In genomic region chr4:134328741-134329140, GRCh38 we compare ENCODE assay signal across 16 cellular contexts.
DNase-seq lines count a peak whose midpoint lies in the region; ATAC-seq, FAIRE-seq and TF ChIP-seq lines count a peak whose summit lies in the region.
"Had no signal": no experiment of that assay in that cellular context is flagged by ENCODE, and none has a peak within 500 bp of the region (broad histone marks: within the 10 kb centered on the region; RNA-seq: fewer than 3 reads in every experiment).

No MANE protein-coding gene starts in this region.

- TF ChIP-seq EP300 in SK-N-SH (IDR thresholded peaks at IDR 0.05; ENCODE audit: borderline replicate concordance in 1 of 2, low read depth in 1 of 2, low read length in 1 of 2) (no peak), H1 (IDR thresholded peaks at IDR 0.05; ENCODE audit: borderline replicate concordance in 1 of 2, low read depth in 2 of 2, low read length in 2 of 2) (no peak)

- no peak overlapping the region for H2BK5ac ChIP-seq in H1 (ENCODE audit: low read depth, low read length)

- no peak overlapping the region for H3K18ac ChIP-seq in H1 (ENCODE audit: extremely low read depth, low read length)

- H4K5ac ChIP-seq in H1 (ENCODE audit: insufficient read length, low read depth, low read length), result no peak overlapping the region

- H3K4me1 ChIP-seq in SK-N-SH (ENCODE audit: control insufficient read depth in 1 of 2, insufficient read depth in 2 of 2, low read depth in 1 of 2, low read length in 1 of 2), result no peaks in the 10 kb centered on the region
- no peaks in the 10 kb centered on the region for H3K4me1 ChIP-seq in H1 (replicated peaks in 1 of 4; ENCODE audit: control insufficient read depth in 3 of 4, insufficient read depth in 4 of 4, low read length in 3 of 4)
- H3K4me1 ChIP-seq: A549, Caco-2, SJSA1 had no signal

- DNase-seq in SK-N-SH (no peak), NCI-H146 treated with DMSO at 0.1 percent for 48 hours (lab: John Stamatoyannopoulos, UW; ENCODE audit: unreplicated experiment) (peak; percentile 24), H1 (ENCODE audit: low read depth in 1 of 2, low spot score in 2 of 2) (no peak), chondrocyte (ENCODE audit: low spot score) (no peak), erythroblast (lab: John Stamatoyannopoulos, UW) (no peak), MV-4-11 (lab: John Stamatoyannopoulos, UW) (no peak), D721Med (ENCODE audit: insufficient read length, low spot score) (no peak)
- DNase-seq: Caco-2, DMS79 treated with DMSO at 0.1 percent for 48 hours, HCEC 1CT, NCI-H1436 treated with DMSO at 0.1 percent for 48 hours, T-cell had no signal

- H3K36me3 Mint-ChIP-seq in chondrocyte (ENCODE audit: low read depth), result no peaks in the 10 kb centered on the region
- H3K36me3 Mint-ChIP-seq: CD14-positive monocyte, T-cell had no signal

- no peak overlapping the region for H4K8ac ChIP-seq in H1 (ENCODE audit: extremely low read depth, insufficient read depth, low read length)

- H2AK5ac ChIP-seq in H1 (ENCODE audit: low read depth, low read length), result no peak overlapping the region

- H3K36me3 ChIP-seq in SK-N-SH (replicated peaks in 1 of 2; ENCODE audit: control insufficient read depth in 1 of 2, insufficient read depth in 2 of 2, low read length in 1 of 2), result no peaks in the 10 kb centered on the region
- H3K36me3 ChIP-seq in H1 (ENCODE audit: control insufficient read depth in 2 of 4, insufficient read depth in 4 of 4, low read length in 3 of 4), result no peaks in the 10 kb centered on the region
- H3K36me3 ChIP-seq: SJSA1 had no signal

- H3F3A ChIP-seq in SK-N-SH (replicated peaks; ENCODE audit: insufficient read depth), result peaks cover 3% of the 10 kb centered on the region

- H4K91ac ChIP-seq in H1 (replicated peaks; ENCODE audit: insufficient read length, low read length), result no peak overlapping the region

- H3K4me3 Mint-ChIP-seq in chondrocyte (ENCODE audit: unreplicated experiment), result no peak overlapping the region
- H3K4me3 Mint-ChIP-seq: CD14-positive monocyte, T-cell had no signal

- no peaks in the 10 kb centered on the region for H3K9me2 ChIP-seq in SK-N-SH

- H2BK12ac ChIP-seq in H1 (ENCODE audit: low read depth, low read length), result no peak overlapping the region

- H4K20me1 ChIP-seq in SK-N-SH (ENCODE audit: insufficient read depth), result no peaks in the 10 kb centered on the region
- H4K20me1 ChIP-seq in H1 (replicated peaks in 1 of 2; ENCODE audit: control insufficient read depth in 1 of 2, insufficient read depth in 2 of 2, low read length in 2 of 2), result no peaks in the 10 kb centered on the region

- FAIRE-seq in H1 (lab: Jason Lieb, UNC), result no peak
- no peak for FAIRE-seq in D721Med (lab: Jason Lieb, UNC)
- FAIRE-seq: A549 had no signal

- H3K4me1 Mint-ChIP-seq in chondrocyte (ENCODE audit: low read depth), result peaks cover 4% of the 10 kb centered on the region
- H3K4me1 Mint-ChIP-seq: CD14-positive monocyte, T-cell had no signal

- TF ChIP-seq RAD21 in SK-N-SH (IDR thresholded peaks at IDR 0.05; ENCODE audit: low read length) (no peak), H1 (IDR thresholded peaks at IDR 0.05 in 1 of 2, conservative IDR thresholded peaks at IDR 0.05 in 1 of 2; ENCODE audit: low read depth in 2 of 2, low read length in 2 of 2) (peak; percentile 11 to 32; a peak in 2 of 4 replicates)

- H3K9me3 Mint-ChIP-seq in chondrocyte (ENCODE audit: low read depth), result peaks cover 3% of the 10 kb centered on the region

- H3K27ac Mint-ChIP-seq in chondrocyte (ENCODE audit: unreplicated experiment), result no peak overlapping the region
- H3K27ac Mint-ChIP-seq: CD14-positive monocyte, T-cell had no signal

- H3K9me3 ChIP-seq in SK-N-SH (no peaks in the 10 kb centered on the region), H1 (ENCODE audit: insufficient read depth in 2 of 2, low read depth in 1 of 2, low read length in 1 of 2) (peaks cover 0 to 4% of the 10 kb centered on the region in 2 experiments; a peak in 1 of 4 replicates)
- H3K9me3 ChIP-seq: A549, Caco-2, SJSA1 had no signal

- H3K4me2 ChIP-seq in SK-N-SH (no peak overlapping the region), H1 (ENCODE audit: insufficient read depth in 1 of 2, low read depth in 2 of 2, low read length in 2 of 2) (no peak overlapping the region)
- H3K4me2 ChIP-seq: A549 had no signal

- H3K79me2 ChIP-seq in SK-N-SH (ENCODE audit: insufficient read depth) (no peaks in the 10 kb centered on the region), H1 (ENCODE audit: control insufficient read depth in 1 of 2, insufficient read depth in 2 of 2, low read length in 2 of 2) (no peaks in the 10 kb centered on the region)

- no peaks in the 10 kb centered on the region for H3K79me1 ChIP-seq in H1 (ENCODE audit: low read depth, low read length)

- H3K14ac ChIP-seq in H1 (ENCODE audit: insufficient read length), result no peak overlapping the region

- no peak for TF ChIP-seq POLR2A in H1 (IDR thresholded peaks at IDR 0.05; ENCODE audit: control extremely low read depth in 1 of 2, low read depth in 2 of 2, low read length in 2 of 2)
- TF ChIP-seq POLR2A in erythroblast (IDR thresholded peaks at IDR 0.05; ENCODE audit: low read length), result no peak

- CTCF ChIA-PET in SK-N-SH (lab: Yijun Ruan, JAX), result no interaction called here
- CTCF ChIA-PET in H1 (lab: Charles Lee; ENCODE audit: partially characterized antibody), result interaction anchor here (0.8 kb wide), 1 partner anchor 9 kb away, joined by 3 read pairs; no protein-coding TSS in a partner anchor

- H3K9ac ChIP-seq in SK-N-SH (no peak overlapping the region), H1 (replicated peaks in 1 of 4; ENCODE audit: extremely low read depth in 1 of 4, low read depth in 3 of 4, low read length in 3 of 4) (no peak overlapping the region)

- POLR2A ChIA-PET in SK-N-SH (lab: Yijun Ruan, JAX) (no interaction called here), H1 (lab: Charles Lee; ENCODE audit: partially characterized antibody) (no interaction called here)

- H3K23ac ChIP-seq in H1 (ENCODE audit: insufficient read length), result no peak overlapping the region

- H2AFZ ChIP-seq in SK-N-SH (ENCODE audit: low read depth) (no peak overlapping the region), H1 (ENCODE audit: low read length) (0 out of 2 replicates have a peak overlapping the region, but pooled peaks have one; percentile 9)

- no peak overlapping the region for H2BK15ac ChIP-seq in H1 (ENCODE audit: low read length)

- TF ChIP-seq CTCF in SK-N-SH (IDR thresholded peaks at IDR 0.05), result no peak
- TF ChIP-seq CTCF in H1 (IDR thresholded peaks at IDR 0.05; ENCODE audit: control extremely low read depth in 1 of 3, insufficient read depth in 1 of 3, low read depth in 1 of 3, low read length in 3 of 3), result no peak
- no peak for TF ChIP-seq CTCF in chondrocyte (IDR thresholded peaks at IDR 0.05)
- no peak for TF ChIP-seq CTCF in D721Med (IDR thresholded peaks at IDR 0.05; ENCODE audit: insufficient read depth, missing control alignments)

- H3K56ac ChIP-seq in H1 (replicated peaks; ENCODE audit: insufficient read length, low read depth, low read length), result no peak overlapping the region

- H3K23me2 ChIP-seq in H1 (ENCODE audit: low read depth, low read length), result no peaks in the 10 kb centered on the region

- H3K4me3 ChIP-seq in SK-N-SH (ENCODE audit: low read depth in 2 of 2, low read length in 1 of 2), result no peak overlapping the region
- H3K4me3 ChIP-seq in H1 (ENCODE audit: extremely low read depth in 1 of 4, insufficient read depth in 2 of 4, low read depth in 3 of 4, low read length in 4 of 4), result no peak overlapping the region
- H3K4me3 ChIP-seq: A549, SJSA1 had no signal

- no peak overlapping the region for H2BK120ac ChIP-seq in H1 (replicated peaks; ENCODE audit: low read depth, low read length)

- H3K4ac ChIP-seq in H1 (replicated peaks; ENCODE audit: insufficient read length, low read depth, low read length), result no peak overlapping the region

- no peak overlapping the region for H3K27ac ChIP-seq in SK-N-SH (ENCODE audit: low read depth in 2 of 2, low read length in 1 of 2)
- no peak overlapping the region for H3K27ac ChIP-seq in H1 (ENCODE audit: low read depth, low read length)
- H3K27ac ChIP-seq: A549, SJSA1 had no signal

- WGBS in SK-N-SH (ENCODE audit: low lambda C conversion rate), result 13% methylated on average over 4 of the region's 9 CpGs
- WGBS in H1 (ENCODE audit: extremely low coverage in 1 of 2, insufficient coverage in 1 of 2, insufficient read length in 1 of 2, insufficient replicate concordance in 2 of 2, low coverage in 1 of 2, low lambda C conversion rate in 2 of 2, missing lambda C conversion rate in 1 of 2), 2 experiments, result 84% methylated on average over 7 of the region's 9 CpGs; no CpG with 5 or more reads in 1 of the 2 experiments

- H3K27me3 ChIP-seq in SK-N-SH (ENCODE audit: insufficient read depth) (no peaks in the 10 kb centered on the region), H1 (replicated peaks in 1 of 4; ENCODE audit: control insufficient read depth in 3 of 4, extremely low read depth in 1 of 4, insufficient read depth in 3 of 4, low read length in 3 of 4) (no peaks in the 10 kb centered on the region)
- H3K27me3 ChIP-seq: SJSA1 had no signal

- ATAC-seq in SK-N-SH treated with all-trans-retinoic acid at 6 μM for 48 hours, result peak; percentile 36; the same call in 2 of the 3 replicates
- ATAC-seq: A549, T-cell had no signal

- H2BK20ac ChIP-seq in H1 (ENCODE audit: low read length), result no peak overlapping the region

- H3K27me3 Mint-ChIP-seq in chondrocyte (ENCODE audit: low read depth), result no peaks in the 10 kb centered on the region
- H3K27me3 Mint-ChIP-seq: T-cell had no signal

TF ChIP-seq in SK-N-SH treated with all-trans-retinoic acid at 6 μM for 48 hours, 23 proteins besides CTCF, POLR2A, EP300 and RAD21 (continues in another document):
- TF ChIP-seq GLIS3 (CRISPR knock-in tag; IDR thresholded peaks at IDR 0.05) (no peak), ZC3H10 (CRISPR knock-in tag; IDR thresholded peaks at IDR 0.05) (no peak), TCF4 (CRISPR knock-in tag; IDR thresholded peaks at IDR 0.05; ENCODE audit: borderline replicate concordance) (no peak)

TF ChIP-seq in SK-N-SH, 30 proteins besides CTCF, POLR2A, EP300 and RAD21 (continues in another document):
- no peak for TF ChIP-seq TCF12 (IDR thresholded peaks at IDR 0.05)
- TF ChIP-seq EZH2phosphoT487 (IDR thresholded peaks at IDR 0.05; ENCODE audit: borderline replicate concordance, low read depth), result no peak
- TF ChIP-seq FOXM1 (IDR thresholded peaks at IDR 0.05; ENCODE audit: low read depth), result no peak
- TF ChIP-seq POLR2AphosphoS5 (IDR thresholded peaks at IDR 0.05; ENCODE audit: low read depth, low read length), result no peak
- TF ChIP-seq MEF2A (IDR thresholded peaks at IDR 0.05; ENCODE audit: borderline replicate concordance, low read depth), result no peak
- no peak for TF ChIP-seq TEAD4 (IDR thresholded peaks at IDR 0.05; ENCODE audit: borderline replicate concordance, insufficient read depth)

TF ChIP-seq in H1, 55 proteins besides CTCF, POLR2A, EP300 and RAD21 (continues in another document):
- TF ChIP-seq SP2 (IDR thresholded peaks at IDR 0.05; ENCODE audit: low read length) (no peak), CEBPB (IDR thresholded peaks at IDR 0.05; ENCODE audit: low read depth, low read length) (no peak), BCL11A (IDR thresholded peaks at IDR 0.05; ENCODE audit: low read depth in 2 of 2, low read length in 2 of 2) (no peak)
- TF ChIP-seq, protein P1, sequence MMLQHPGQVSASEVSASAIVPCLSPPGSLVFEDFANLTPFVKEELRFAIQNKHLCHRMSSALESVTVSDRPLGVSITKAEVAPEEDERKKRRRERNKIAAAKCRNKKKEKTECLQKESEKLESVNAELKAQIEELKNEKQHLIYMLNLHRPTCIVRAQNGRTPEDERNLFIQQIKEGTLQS (IDR thresholded peaks at IDR 0.05; ENCODE audit: insufficient read depth, low read depth, low read length), result no peak
